In genomic region chr15:46489276-46489675, GRCh38 we compare ENCODE assay signal across 27 cellular contexts.
"Had no signal": no experiment of that assay in that cellular context is flagged by ENCODE, and none has a peak within 500 bp of the region (broad histone marks: within the 10 kb centered on the region; RNA-seq: fewer than 3 reads in every experiment).

No MANE protein-coding gene starts in this region.

- ATAC-seq: naive thymus-derived CD8-positive, alpha-beta T cell; natural killer cell treated with Interleukin-12 subunit alpha and Interleukin-12 subunit beta and Interleukin-15 and Interleukin-18, amount 100 ng/mL, for 72 hours; pancreas; right cardiac atrium; right lobe of liver; stimulated activated effector memory CD8-positive, alpha-beta T cell treated with anti-CD3 and anti-CD28 coated beads, Interleukin-12 subunit alpha, Interleukin-12 subunit beta, amount 100 ng/mL, for 72 hours; stimulated activated naive B cell treated with anti-CD40 and anti-IgM and Interleukin-4, amounts not matched to agents 10 μg/mL and 1 μg/mL and 100 μg/mL, for 72 hours had no signal

- DNase-seq: naive thymus-derived CD8-positive, alpha-beta T cell; nephron progenitor cell; nucleus accumbens; pancreas; right cardiac atrium; right lobe of liver; sigmoid colon; stimulated activated CD4-positive, alpha-beta T cell treated with anti-CD3 and anti-CD28 coated beads, Interleukin-15, amount 100 ng/mL, for 24 hours; stimulated activated CD4-positive, alpha-beta T cell treated with anti-CD3 and anti-CD28 coated beads, Interleukin-2, amount 100 ng/mL, for 24 hours; stimulated activated CD4-positive, alpha-beta T cell treated with anti-CD3 and anti-CD28 coated beads, Interleukin-2, amount 100 ng/mL, for 48 hours; stimulated activated CD4-positive, alpha-beta T cell treated with anti-CD3 and anti-CD28 coated beads, Interleukin-4, amount 100 ng/mL, for 24 hours; stimulated activated naive B cell treated with anti-CD40 and anti-IgM and Interleukin-4, amounts not matched to agents 10 μg/mL and 1 μg/mL and 100 μg/mL, for 72 hours; stimulated activated naive CD4-positive, alpha-beta T cell treated with Interleukin-2 at 50 U/mL for 16 hours; stomach; testis; thyroid gland; trophoblast cell; upper lobe of left lung had no signal

- H3K4me3 ChIP-seq: pancreas, prostate gland, right lobe of liver, sigmoid colon, stomach, suprapubic skin, testis, thyroid gland, tibial nerve, upper lobe of left lung, vagina had no signal

- H3K9me3 ChIP-seq: neutrophil, pancreas, prostate gland, right lobe of liver, testis, thyroid gland, tibial nerve, upper lobe of left lung, vagina had no signal

- FAIRE-seq: pancreas, small intestine, urothelium cell line had no signal

- H3K36me3 ChIP-seq: neutrophil, pancreas, prostate gland, right lobe of liver, sigmoid colon, stomach, suprapubic skin, thyroid gland, tibial nerve, upper lobe of left lung, vagina had no signal

- H3K27me3 ChIP-seq: neutrophil, right lobe of liver, sigmoid colon, stomach, suprapubic skin, testis, thyroid gland, tibial nerve, upper lobe of left lung, vagina had no signal

- H3K4me1 ChIP-seq: pancreas, prostate gland, right lobe of liver, sigmoid colon, stomach, suprapubic skin, testis, thyroid gland, tibial nerve, upper lobe of left lung, vagina had no signal

- H3K27ac ChIP-seq: neutrophil, pancreas, prostate gland, right lobe of liver, sigmoid colon, stomach, suprapubic skin, testis, thyroid gland, tibial nerve, upper lobe of left lung, vagina had no signal
